Comparison of ENCODE assay signal across 13 cellular contexts in genomic region chr18:22603902-22604301, GRCh38.
"Had no signal": no experiment of that assay in that cellular context is flagged by ENCODE, and none has a peak within 500 bp of the region (broad histone marks: within the 10 kb centered on the region; RNA-seq: fewer than 3 reads in every experiment).

No MANE protein-coding gene starts in this region.

- H3K4me2 ChIP-seq: hepatocyte, neural progenitor cell had no signal

- H3K4me3 ChIP-seq: hepatocyte, neural progenitor cell had no signal

- H3K4me3 Mint-ChIP-seq: activated CD4-positive, alpha-beta T cell treated with anti-CD3 and anti-CD28 coated beads, Interleukin-2, amount 10 ng/mL, durations not matched to agents 7 days and 5 days; activated CD8-positive, alpha-beta T cell treated with anti-CD3 and anti-CD28 coated beads, Interleukin-2, amount 10 ng/mL, durations not matched to agents 7 days and 5 days; activated naive CD4-positive, alpha-beta T cell treated with anti-CD3 and anti-CD28 coated beads for 36 hours; activated T-cell treated with anti-CD3 and anti-CD28 coated beads, Interleukin-2, amount 50 U/mL, for 24 hours; neural progenitor cell; stimulated activated effector memory CD8-positive, alpha-beta T cell treated with anti-CD3 and anti-CD28 coated beads, Interleukin-12 subunit alpha, Interleukin-12 subunit beta, amount 100 ng/mL, for 72 hours; T-helper 1 cell treated with Interleukin-12 subunit alpha and Interleukin-12 subunit beta and Interleukin-4 antibody, amounts not matched to agents 30 μg/mL and 1 μg/mL, for 36 hours had no signal

- ATAC-seq: activated CD4-positive, CD25-positive, alpha-beta regulatory T cell treated with anti-CD3 and anti-CD28 coated beads, Interleukin-2, amount 50 U/mL, for 24 hours; activated CD8-positive, alpha-beta T cell treated with anti-CD3 and anti-CD28 coated beads, Interleukin-2, amount 10 ng/mL, durations not matched to agents 7 days and 5 days; stimulated activated effector memory CD8-positive, alpha-beta T cell treated with anti-CD3 and anti-CD28 coated beads, Interleukin-12 subunit alpha, Interleukin-12 subunit beta, amount 100 ng/mL, for 72 hours had no signal

- H3K27ac Mint-ChIP-seq: activated CD4-positive, alpha-beta T cell treated with anti-CD3 and anti-CD28 coated beads, Interleukin-2, amount 10 ng/mL, durations not matched to agents 7 days and 5 days; activated CD8-positive, alpha-beta T cell treated with anti-CD3 and anti-CD28 coated beads, Interleukin-2, amount 10 ng/mL, durations not matched to agents 7 days and 5 days; activated naive CD4-positive, alpha-beta T cell treated with anti-CD3 and anti-CD28 coated beads for 36 hours; activated T-cell treated with anti-CD3 and anti-CD28 coated beads, Interleukin-2, amount 50 U/mL, for 24 hours; neural progenitor cell; stimulated activated effector memory CD8-positive, alpha-beta T cell treated with anti-CD3 and anti-CD28 coated beads, Interleukin-12 subunit alpha, Interleukin-12 subunit beta, amount 100 ng/mL, for 72 hours; T-helper 1 cell treated with Interleukin-12 subunit alpha and Interleukin-12 subunit beta and Interleukin-4 antibody, amounts not matched to agents 30 μg/mL and 1 μg/mL, for 36 hours had no signal

- H3K27ac ChIP-seq: dorsolateral prefrontal cortex, hepatocyte, neural progenitor cell had no signal

- H3K4me1 Mint-ChIP-seq: activated CD4-positive, alpha-beta T cell treated with anti-CD3 and anti-CD28 coated beads, Interleukin-2, amount 10 ng/mL, durations not matched to agents 7 days and 5 days; stimulated activated effector memory CD8-positive, alpha-beta T cell treated with anti-CD3 and anti-CD28 coated beads, Interleukin-12 subunit alpha, Interleukin-12 subunit beta, amount 100 ng/mL, for 72 hours had no signal

- H3K9me3 Mint-ChIP-seq: activated CD4-positive, alpha-beta T cell treated with anti-CD3 and anti-CD28 coated beads, Interleukin-2, amount 10 ng/mL, durations not matched to agents 7 days and 5 days; activated naive CD4-positive, alpha-beta T cell treated with anti-CD3 and anti-CD28 coated beads for 36 hours; activated T-cell treated with anti-CD3 and anti-CD28 coated beads, Interleukin-2, amount 50 U/mL, for 24 hours; stimulated activated effector memory CD8-positive, alpha-beta T cell treated with anti-CD3 and anti-CD28 coated beads, Interleukin-12 subunit alpha, Interleukin-12 subunit beta, amount 100 ng/mL, for 72 hours; T-helper 1 cell treated with Interleukin-12 subunit alpha and Interleukin-12 subunit beta and Interleukin-4 antibody, amounts not matched to agents 30 μg/mL and 1 μg/mL, for 36 hours had no signal

- DNase-seq: activated CD4-positive, alpha-beta T cell treated with anti-CD3 and anti-CD28 coated beads, Interleukin-2, amount 10 ng/mL, durations not matched to agents 7 days and 5 days; activated CD8-positive, alpha-beta T cell treated with anti-CD3 and anti-CD28 coated beads, Interleukin-2, amount 10 ng/mL, durations not matched to agents 7 days and 5 days; activated naive CD4-positive, alpha-beta T cell treated with anti-CD3 and anti-CD28 coated beads for 36 hours; activated T-cell treated with anti-CD3 and anti-CD28 coated beads, Interleukin-2, amount 50 U/mL, for 24 hours; dorsolateral prefrontal cortex; stimulated activated CD4-positive, alpha-beta T cell treated with anti-CD3 and anti-CD28 coated beads, Interleukin-4, amount 100 ng/mL, for 24 hours had no signal

- H3K27me3 Mint-ChIP-seq: activated CD4-positive, alpha-beta T cell treated with anti-CD3 and anti-CD28 coated beads, Interleukin-2, amount 10 ng/mL, durations not matched to agents 7 days and 5 days had no signal

- H3K36me3 Mint-ChIP-seq: neural progenitor cell; stimulated activated effector memory CD8-positive, alpha-beta T cell treated with anti-CD3 and anti-CD28 coated beads, Interleukin-12 subunit alpha, Interleukin-12 subunit beta, amount 100 ng/mL, for 72 hours had no signal

- H3K27me3 ChIP-seq: hepatocyte, neural progenitor cell, stomach had no signal

- H3K9me3 ChIP-seq: prostate gland, stomach had no signal

- H3K36me3 ChIP-seq: neural progenitor cell, prostate gland, stomach had no signal
